8 cellular contexts compared by ENCODE assay signal in genomic region chr13:41411536-41411935, GRCh38. TPM values are rescaled to one million over a fixed set of nuclear protein-coding genes. Genes with fewer than 3 reads are reported as not detected.
DNase-seq lines count a peak whose midpoint lies in the region; ATAC-seq and TF ChIP-seq lines count a peak whose summit lies in the region.

No MANE protein-coding gene starts in this region.

- H4K20me1 ChIP-seq in PC-3 (ENCODE audit: low read length) = no peaks in the 10 kb centered on the region

- no peak overlapping the region for H3K9ac ChIP-seq in PC-3 (ENCODE audit: low read length)

- no peaks in the 10 kb centered on the region for H3K9me2 ChIP-seq in PC-3 (replicated peaks; ENCODE audit: low read length)

- DNase-seq in activated naive CD8-positive, alpha-beta T cell treated with anti-CD3 and anti-CD28 coated beads, Interleukin-2, amount 50 U/mL, for 24 hours = no peak
- DNase-seq in activated naive CD8-positive, alpha-beta T cell treated with anti-CD3 and anti-CD28 coated beads for 36 hours = no peak
- DNase-seq in PC-3 = peak; percentile 58
- peak; percentile 24 to 52 for DNase-seq in erythroblast (lab: John Stamatoyannopoulos, UW)
- DNase-seq in nucleus accumbens (lab: John Stamatoyannopoulos, UW) = peak in 31 of 56 donors; percentile 1 to 58 (median 11)
- no peak for DNase-seq in ureter (ENCODE audit: low spot score)
- no peak for DNase-seq in NCI-H774 (lab: John Stamatoyannopoulos, UW)

- H3K27ac Mint-ChIP-seq in activated naive CD8-positive, alpha-beta T cell treated with anti-CD3 and anti-CD28 coated beads, Interleukin-2, amount 50 U/mL, for 24 hours = no peak overlapping the region
- H3K27ac Mint-ChIP-seq in activated naive CD8-positive, alpha-beta T cell treated with anti-CD3 and anti-CD28 coated beads for 36 hours = no peak overlapping the region

- H3K4me3 ChIP-seq in PC-3 (ENCODE audit: low read length) = no peak overlapping the region

- peak; percentile 46 for ATAC-seq in activated naive CD8-positive, alpha-beta T cell treated with anti-CD3 and anti-CD28 coated beads, Interleukin-2, amount 50 U/mL, for 24 hours
- ATAC-seq in PC-3 (peak; percentile 89), GM21367 (IDR thresholded peaks at IDR 0.05; ENCODE audit: unreplicated experiment) (no peak)

- no peak for TF ChIP-seq POLR2A in erythroblast (IDR thresholded peaks at IDR 0.05; ENCODE audit: low read length)

- no TSS peak for BruUV-seq in PC-3 (replicated peaks; lab: Mats Ljungman, UMichigan)

- no peaks in the 10 kb centered on the region for H3K27me3 Mint-ChIP-seq in activated naive CD8-positive, alpha-beta T cell treated with anti-CD3 and anti-CD28 coated beads, Interleukin-2, amount 50 U/mL, for 24 hours
- no peaks in the 10 kb centered on the region for H3K27me3 Mint-ChIP-seq in activated naive CD8-positive, alpha-beta T cell treated with anti-CD3 and anti-CD28 coated beads for 36 hours

- no peaks in the 10 kb centered on the region for H3K79me2 ChIP-seq in PC-3 (ENCODE audit: low read length)

- no peak overlapping the region for H3K4me2 ChIP-seq in PC-3 (ENCODE audit: low read length)

- H3K9me3 Mint-ChIP-seq in activated naive CD8-positive, alpha-beta T cell treated with anti-CD3 and anti-CD28 coated beads, Interleukin-2, amount 50 U/mL, for 24 hours = no peaks in the 10 kb centered on the region
- no peaks in the 10 kb centered on the region for H3K9me3 Mint-ChIP-seq in activated naive CD8-positive, alpha-beta T cell treated with anti-CD3 and anti-CD28 coated beads for 36 hours

- H3K9me3 ChIP-seq in PC-3 (ENCODE audit: low read length) = no peaks in the 10 kb centered on the region

- CTCF ChIA-PET in PC-3 (lab: Charles Lee) = interaction anchor here (0.7 to 1.4 kb wide), 2 partner anchors 241 to 319 kb away, joined by 4 to 13 read pairs; no protein-coding TSS in a partner anchor

- peak; percentile 60 for TF ChIP-seq CTCF in PC-3 (conservative IDR thresholded peaks at IDR 0.05; ENCODE audit: low read depth, low read length)

- no peaks in the 10 kb centered on the region for H3K27me3 ChIP-seq in PC-3 (ENCODE audit: low read length)

- intact Hi-C loops in PC-3 (cut with micrococcal nuclease) = loop anchor here (1.0 to 10.0 kb wide), 3 partner anchors 237 to 703 kb away; no protein-coding TSS in a partner anchor

- no peak overlapping the region for H3K4me3 Mint-ChIP-seq in activated naive CD8-positive, alpha-beta T cell treated with anti-CD3 and anti-CD28 coated beads, Interleukin-2, amount 50 U/mL, for 24 hours
- no peak overlapping the region for H3K4me3 Mint-ChIP-seq in activated naive CD8-positive, alpha-beta T cell treated with anti-CD3 and anti-CD28 coated beads for 36 hours

- POLR2A ChIA-PET in PC-3 (lab: Charles Lee; ENCODE audit: unreplicated experiment) = no interaction called here

- no peaks in the 10 kb centered on the region for H3F3A ChIP-seq in PC-3 (ENCODE audit: low read length, unreplicated experiment)

- H3K36me3 ChIP-seq in PC-3 (ENCODE audit: low read depth, low read length) = no peaks in the 10 kb centered on the region

- no peaks in the 10 kb centered on the region for H3K4me1 ChIP-seq in PC-3 (ENCODE audit: insufficient read depth, low read length)

- no peaks in the 10 kb centered on the region for H3K4me1 Mint-ChIP-seq in activated naive CD8-positive, alpha-beta T cell treated with anti-CD3 and anti-CD28 coated beads, Interleukin-2, amount 50 U/mL, for 24 hours
- H3K4me1 Mint-ChIP-seq in activated naive CD8-positive, alpha-beta T cell treated with anti-CD3 and anti-CD28 coated beads for 36 hours = no peaks in the 10 kb centered on the region

- H3K27ac ChIP-seq in PC-3 (ENCODE audit: low read length) = no peak overlapping the region

- 0 out of 2 replicates have a peak overlapping the region, but pooled peaks have one; percentile 26 for H2AFZ ChIP-seq in PC-3 (ENCODE audit: low read length)

- no peaks in the 10 kb centered on the region for H3K36me3 Mint-ChIP-seq in activated naive CD8-positive, alpha-beta T cell treated with anti-CD3 and anti-CD28 coated beads, Interleukin-2, amount 50 U/mL, for 24 hours (ENCODE audit: low read depth)
- no peaks in the 10 kb centered on the region for H3K36me3 Mint-ChIP-seq in activated naive CD8-positive, alpha-beta T cell treated with anti-CD3 and anti-CD28 coated beads for 36 hours

RNA-seq across cellular contexts. Expression of gene RGCC, which starts 45.8 kb away (rescaled TPM):
- total RNA-seq in activated naive CD8-positive, alpha-beta T cell treated with anti-CD3 and anti-CD28 coated beads for 36 hours = 100 to 1,000 TPM; 111 to 117 TPM
- 2.4 and 2.6 TPM in 2 replicates for total RNA-seq in PC-3 (2014; rRNA removed)
- total RNA-seq in ureter = 11.9 TPM

Comparison
In these comparisons a context has a peak if more than half of its experiments do, and no peak if none do; other contexts are left out.
1. DNase-seq: peak in PC-3 (single experiment), erythroblast (2 of 2) and nucleus accumbens (31 of 56); none in activated naive CD8-positive, alpha-beta T cell treated with anti-CD3 and anti-CD28 coated beads, Interleukin-2, amount 50 U/mL, for 24 hours (single experiment), activated naive CD8-positive, alpha-beta T cell treated with anti-CD3 and anti-CD28 coated beads for 36 hours (single experiment), ureter (single experiment) and NCI-H774 (single experiment).